ENCODE assay signal across 24 cellular contexts in genomic region chr6:95017922-95018321, GRCh38.
A peak's percentile ranks its signal among the peaks of the same experiment; 100 is the strongest.
DNase-seq lines count a peak whose midpoint lies in the region; ATAC-seq and TF ChIP-seq lines count a peak whose summit lies in the region.
"Had no signal": no experiment of that assay in that cellular context is flagged by ENCODE, and none has a peak within 500 bp of the region (broad histone marks: within the 10 kb centered on the region; RNA-seq: fewer than 3 reads in every experiment).

No MANE protein-coding gene starts in this region.

- peak; percentile 13 for DNase-seq in NCI-H146 treated with DMSO at 0.1 percent for 48 hours (lab: John Stamatoyannopoulos, UW; ENCODE audit: unreplicated experiment)
- peak; percentile 1 for DNase-seq in left kidney (ENCODE audit: low read depth, low spot score)
- no peak for DNase-seq in HK-2 (ENCODE audit: unreplicated experiment)
- DNase-seq: C1 segment of cervical spinal cord; CD4-positive, alpha-beta memory T cell; COR-L47; GDM1; IMR-90; KG1; MG63; NCI-H1417; NCI-H187; NCI-H2081 treated with DMSO at 0.1 percent for 48 hours; NCI-H2227 treated with DMSO at 0.1 percent for 48 hours; NCI-H510A treated with DMSO at 0.1 percent for 48 hours; NCI-H82; SHP77; T-cell had no signal

- TF ChIP-seq CTCF in 22Rv1 (IDR thresholded peaks at IDR 0.05), result no peak

- 0 out of 2 replicates have a peak overlapping the region, but pooled peaks have one; percentile 1 for H3K27ac ChIP-seq in 22Rv1
- H3K27ac ChIP-seq: RWPE1 had no signal

- ATAC-seq in GM18868 (IDR thresholded peaks at IDR 0.05; ENCODE audit: unreplicated experiment) (peak; percentile 57), HG02938 (IDR thresholded peaks at IDR 0.05; ENCODE audit: unreplicated experiment) (no peak), HG03565 (IDR thresholded peaks at IDR 0.05; ENCODE audit: unreplicated experiment) (no peak)
- ATAC-seq: GM12878, T-cell had no signal
